ENCODE assay signal across 1 cellular context in the genomic region with DNA sequence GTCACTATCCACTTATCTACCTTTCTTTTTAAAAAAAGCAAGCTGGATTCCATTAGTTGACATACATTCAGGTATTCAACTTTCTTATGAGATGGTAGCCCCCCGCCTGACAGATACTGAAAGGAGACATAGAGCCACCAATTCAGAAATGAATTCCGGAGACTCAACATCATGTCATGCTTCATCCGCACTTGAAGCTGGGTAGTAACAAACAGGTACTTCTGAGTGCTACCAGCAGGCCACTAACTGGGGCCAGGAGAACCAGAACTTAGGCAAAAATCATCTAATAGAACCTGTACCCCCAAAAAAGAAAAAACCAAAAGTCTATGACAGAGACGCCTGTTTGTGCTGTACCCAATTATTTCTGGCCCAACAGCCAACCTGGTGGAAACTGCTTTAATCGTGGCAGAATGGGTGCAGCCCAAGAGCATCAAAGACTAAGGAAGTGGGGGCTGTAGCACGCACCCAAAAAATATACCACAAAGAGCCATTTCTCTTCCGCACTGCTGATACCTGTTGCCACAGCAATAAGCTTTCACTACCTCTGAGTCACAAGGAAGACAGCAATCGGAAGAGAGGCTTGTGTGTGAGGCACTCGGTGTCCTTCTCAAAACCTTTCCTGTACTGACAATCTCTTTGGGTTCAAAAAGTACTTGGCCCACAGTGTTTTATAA.
TF ChIP-seq lines count a peak whose summit lies in the region.

No MANE protein-coding gene starts in this region.

TF ChIP-seq in IMR-90, 13 proteins besides CTCF, POLR2A, EP300 and RAD21 (continued from another document):
- TF ChIP-seq, protein P1, sequence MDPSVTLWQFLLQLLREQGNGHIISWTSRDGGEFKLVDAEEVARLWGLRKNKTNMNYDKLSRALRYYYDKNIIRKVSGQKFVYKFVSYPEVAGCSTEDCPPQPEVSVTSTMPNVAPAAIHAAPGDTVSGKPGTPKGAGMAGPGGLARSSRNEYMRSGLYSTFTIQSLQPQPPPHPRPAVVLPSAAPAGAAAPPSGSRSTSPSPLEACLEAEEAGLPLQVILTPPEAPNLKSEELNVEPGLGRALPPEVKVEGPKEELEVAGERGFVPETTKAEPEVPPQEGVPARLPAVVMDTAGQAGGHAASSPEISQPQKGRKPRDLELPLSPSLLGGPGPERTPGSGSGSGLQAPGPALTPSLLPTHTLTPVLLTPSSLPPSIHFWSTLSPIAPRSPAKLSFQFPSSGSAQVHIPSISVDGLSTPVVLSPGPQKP (IDR thresholded peaks at IDR 0.05; ENCODE audit: borderline replicate concordance, low read depth, low read length), result no peak
- no peak for TF ChIP-seq CEBPB (IDR thresholded peaks at IDR 0.05; ENCODE audit: low read depth, low read length)
- TF ChIP-seq, protein P2, sequence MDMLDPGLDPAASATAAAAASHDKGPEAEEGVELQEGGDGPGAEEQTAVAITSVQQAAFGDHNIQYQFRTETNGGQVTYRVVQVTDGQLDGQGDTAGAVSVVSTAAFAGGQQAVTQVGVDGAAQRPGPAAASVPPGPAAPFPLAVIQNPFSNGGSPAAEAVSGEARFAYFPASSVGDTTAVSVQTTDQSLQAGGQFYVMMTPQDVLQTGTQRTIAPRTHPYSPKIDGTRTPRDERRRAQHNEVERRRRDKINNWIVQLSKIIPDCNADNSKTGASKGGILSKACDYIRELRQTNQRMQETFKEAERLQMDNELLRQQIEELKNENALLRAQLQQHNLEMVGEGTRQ (IDR thresholded peaks at IDR 0.05; ENCODE audit: low read depth, low read length), result no peak
- no peak for TF ChIP-seq RFX5 (IDR thresholded peaks at IDR 0.05; ENCODE audit: low read depth, low read length)
